ENCODE assay signal across 1 cellular context in genomic region chr2:127076290-127076689, GRCh38.
TF ChIP-seq lines count a peak whose summit lies in the region.

No MANE protein-coding gene starts in this region.

TF ChIP-seq in HepG2, 621 proteins besides CTCF, POLR2A, EP300 and RAD21:
- TF ChIP-seq GLI4 (CRISPR knock-in tag; IDR thresholded peaks at IDR 0.05; ENCODE audit: borderline replicate concordance) (no peak), ZNF569 (CRISPR knock-in tag; IDR thresholded peaks at IDR 0.05; ENCODE audit: borderline replicate concordance) (no peak), KAT7 (CRISPR knock-in tag; IDR thresholded peaks at IDR 0.05; ENCODE audit: borderline replicate concordance) (no peak), MTERF4 (CRISPR knock-in tag; IDR thresholded peaks at IDR 0.05) (no peak), SRSF1 (optimal IDR thresholded peaks at IDR 0.05; ENCODE audit: low read depth, low read length) (no peak), GMEB2 (CRISPR knock-in tag; IDR thresholded peaks at IDR 0.05; ENCODE audit: low read depth) (no peak), ARNT (IDR thresholded peaks at IDR 0.05) (no peak), NCOA5 (CRISPR knock-in tag; IDR thresholded peaks at IDR 0.05) (no peak), ZNF343 (CRISPR knock-in tag; IDR thresholded peaks at IDR 0.05) (no peak)
